25 cellular contexts compared by ENCODE assay signal in genomic region chr17:82160081-82160480, GRCh38. TPM values are rescaled to one million over a fixed set of nuclear protein-coding genes. Genes with fewer than 3 reads are reported as not detected.
DNase-seq lines count a peak whose midpoint lies in the region; ATAC-seq, FAIRE-seq and TF ChIP-seq lines count a peak whose summit lies in the region.
"Had no signal": no experiment of that assay in that cellular context is flagged by ENCODE, and none has a peak within 500 bp of the region (broad histone marks: within the 10 kb centered on the region; RNA-seq: fewer than 3 reads in every experiment).

No MANE protein-coding gene starts in this region.

- peaks cover 23% of the 10 kb centered on the region for H3K36me3 Mint-ChIP-seq in osteocyte (ENCODE audit: unreplicated experiment)

- dilution Hi-C loops in endothelial cell of umbilical vein (cut with MboI; ENCODE audit: extremely low pct_ligation_motif_present, low sequenced_read_pairs): no loop called here

- H3K4me3 Mint-ChIP-seq in osteocyte (ENCODE audit: unreplicated experiment): no peak overlapping the region
- H3K4me3 Mint-ChIP-seq: activated CD8-positive, alpha-beta T cell treated with anti-CD3 and anti-CD28 coated beads for 36 hours; activated naive CD8-positive, alpha-beta T cell treated with anti-CD3 and anti-CD28 coated beads for 36 hours; activated T-cell treated with anti-CD3 and anti-CD28 coated beads, Interleukin-2, amount 50 U/mL, for 72 hours; dendritic cell treated with granulocyte-macrophage colony-stimulating factor and Interleukin-4, amounts not matched to agents 40 ng/mL and 50 ng/mL, for 4 days; neural progenitor cell; stimulated activated naive CD8-positive, alpha-beta T cell treated with anti-CD3 and anti-CD28 coated beads, Interleukin-15, Interleukin-2, amounts not matched to agents 100 ng/mL and 50 ng/mL, for 24 hours; WTC11 had no signal

- H3K9me1 ChIP-seq in endothelial cell of umbilical vein (replicated peaks; ENCODE audit: control insufficient read depth, extremely low read depth, insufficient read depth, low read length): no peaks in the 10 kb centered on the region

- in situ Hi-C loops in Caki2 (cut with HindIII; ENCODE audit: low pct_unique_long_range_greater_than_20kb, low sequenced_read_pairs): no loop called here

- no TSS peak for BruUV-seq in endothelial cell of umbilical vein (replicated peaks; lab: Mats Ljungman, UMichigan)

- CTCF ChIA-PET in endothelial cell of umbilical vein (lab: Charles Lee): no interaction called here

- TF ChIP-seq CTCF in endothelial cell of umbilical vein (IDR thresholded peaks at IDR 0.05; ENCODE audit: extremely low read depth in 1 of 2, insufficient read depth in 1 of 2, low read depth in 1 of 2, low read length in 2 of 2) (no peak), osteocyte (IDR thresholded peaks at IDR 0.05) (no peak)

- no peaks in the 10 kb centered on the region for H3K27me3 Mint-ChIP-seq in osteocyte (ENCODE audit: unreplicated experiment)
- H3K27me3 Mint-ChIP-seq: activated CD8-positive, alpha-beta T cell treated with anti-CD3 and anti-CD28 coated beads for 36 hours; activated naive CD8-positive, alpha-beta T cell treated with anti-CD3 and anti-CD28 coated beads for 36 hours; dendritic cell treated with granulocyte-macrophage colony-stimulating factor and Interleukin-4, amounts not matched to agents 40 ng/mL and 50 ng/mL, for 4 days; stimulated activated naive CD8-positive, alpha-beta T cell treated with anti-CD3 and anti-CD28 coated beads, Interleukin-15, Interleukin-2, amounts not matched to agents 100 ng/mL and 50 ng/mL, for 24 hours had no signal

- no peak for TF ChIP-seq POLR2A in endothelial cell of umbilical vein (IDR thresholded peaks at IDR 0.05; ENCODE audit: low read depth, low read length)

- FAIRE-seq in endothelial cell of umbilical vein (lab: Jason Lieb, UNC): no peak

- intact Hi-C loops in endothelial cell of umbilical vein (cut with micrococcal nuclease): no loop called here
- intact Hi-C loops in left colon (cut with DNase I, micrococcal nuclease): no loop called here

- ATAC-seq in left colon (peak; percentile 77), GM18520 (IDR thresholded peaks at IDR 0.05; ENCODE audit: unreplicated experiment) (no peak)
- ATAC-seq: activated CD8-positive, alpha-beta T cell treated with anti-CD3 and anti-CD28 coated beads for 36 hours; activated T-cell treated with anti-CD3 and anti-CD28 coated beads, Interleukin-2, amount 50 U/mL, for 72 hours; heart right ventricle; upper lobe of right lung; WTC11 had no signal

- H3K9ac ChIP-seq in endothelial cell of umbilical vein (replicated peaks; ENCODE audit: extremely low read depth, insufficient read depth, low read length): no peak overlapping the region
- H3K9ac ChIP-seq: neural progenitor cell had no signal

- no peaks in the 10 kb centered on the region for H3K4me1 ChIP-seq in endothelial cell of umbilical vein (ENCODE audit: control insufficient read depth, extremely low read depth, insufficient read depth, low read length)
- H3K4me1 ChIP-seq: esophagus muscularis mucosa, heart right ventricle, neural progenitor cell, SJSA1, upper lobe of right lung had no signal

- no peak overlapping the region for H3K4me2 ChIP-seq in endothelial cell of umbilical vein (ENCODE audit: insufficient read depth, low read length)
- H3K4me2 ChIP-seq: neural progenitor cell had no signal

- DNase-seq in Caki2 (ENCODE audit: low read depth) (peak; percentile 45), NCI-H2196 treated with DMSO at 0.1 percent for 48 hours (lab: John Stamatoyannopoulos, UW; ENCODE audit: unreplicated experiment) (peak; percentile 54), endothelial cell of umbilical vein (ENCODE audit: low read depth, low spot score) (peak; percentile 52), left colon (no peak), osteocyte (ENCODE audit: extremely low spot score, unreplicated experiment) (no peak)
- DNase-seq in activated CD4-positive, alpha-beta T cell treated with anti-CD3 and anti-CD28 coated beads for 48 hours: no peak
- no peak for DNase-seq in activated CD4-positive, alpha-beta T cell treated with anti-CD3 and anti-CD28 coated beads for 1 hour
- DNase-seq: activated CD8-positive, alpha-beta T cell treated with anti-CD3 and anti-CD28 coated beads for 36 hours; activated naive CD8-positive, alpha-beta T cell treated with anti-CD3 and anti-CD28 coated beads for 36 hours; activated T-cell treated with anti-CD3 and anti-CD28 coated beads, Interleukin-2, amount 50 U/mL, for 72 hours; DMS153; heart right ventricle; NCI-H2081; NCI-H524 treated with DMSO at 0.1 percent for 48 hours; retina; T-helper 2 cell; upper lobe of right lung had no signal

- no peak overlapping the region for H2AFZ ChIP-seq in endothelial cell of umbilical vein (ENCODE audit: low read depth, low read length)
- H2AFZ ChIP-seq: neural progenitor cell had no signal

- H3K9me3 Mint-ChIP-seq in osteocyte (ENCODE audit: unreplicated experiment): no peaks in the 10 kb centered on the region
- H3K9me3 Mint-ChIP-seq: activated CD8-positive, alpha-beta T cell treated with anti-CD3 and anti-CD28 coated beads for 36 hours; activated naive CD8-positive, alpha-beta T cell treated with anti-CD3 and anti-CD28 coated beads for 36 hours; activated T-cell treated with anti-CD3 and anti-CD28 coated beads, Interleukin-2, amount 50 U/mL, for 72 hours; dendritic cell treated with granulocyte-macrophage colony-stimulating factor and Interleukin-4, amounts not matched to agents 40 ng/mL and 50 ng/mL, for 4 days; neural progenitor cell; stimulated activated naive CD8-positive, alpha-beta T cell treated with anti-CD3 and anti-CD28 coated beads, Interleukin-15, Interleukin-2, amounts not matched to agents 100 ng/mL and 50 ng/mL, for 24 hours; WTC11 had no signal

- no peak overlapping the region for H3K27ac Mint-ChIP-seq in osteocyte (ENCODE audit: unreplicated experiment)
- H3K27ac Mint-ChIP-seq: activated CD8-positive, alpha-beta T cell treated with anti-CD3 and anti-CD28 coated beads for 36 hours; activated naive CD8-positive, alpha-beta T cell treated with anti-CD3 and anti-CD28 coated beads for 36 hours; activated T-cell treated with anti-CD3 and anti-CD28 coated beads, Interleukin-2, amount 50 U/mL, for 72 hours; dendritic cell treated with granulocyte-macrophage colony-stimulating factor and Interleukin-4, amounts not matched to agents 40 ng/mL and 50 ng/mL, for 4 days; neural progenitor cell; stimulated activated naive CD8-positive, alpha-beta T cell treated with anti-CD3 and anti-CD28 coated beads, Interleukin-15, Interleukin-2, amounts not matched to agents 100 ng/mL and 50 ng/mL, for 24 hours; WTC11 had no signal

- no peaks in the 10 kb centered on the region for H3K9me3 ChIP-seq in endothelial cell of umbilical vein (replicated peaks; ENCODE audit: control insufficient read depth, insufficient read depth, low read length)
- H3K9me3 ChIP-seq: esophagus muscularis mucosa, heart right ventricle, SJSA1, upper lobe of right lung had no signal

- H3K79me2 ChIP-seq in endothelial cell of umbilical vein (ENCODE audit: control insufficient read depth, insufficient read depth, low read length): no peaks in the 10 kb centered on the region

- no peaks in the 10 kb centered on the region for H3K4me1 Mint-ChIP-seq in osteocyte (ENCODE audit: unreplicated experiment)
- H3K4me1 Mint-ChIP-seq: activated naive CD8-positive, alpha-beta T cell treated with anti-CD3 and anti-CD28 coated beads for 36 hours; neural progenitor cell; WTC11 had no signal

- peaks cover 3 to 4% of the 10 kb centered on the region in 2 experiments for H3K36me3 ChIP-seq in endothelial cell of umbilical vein (ENCODE audit: control insufficient read depth in 2 of 2, extremely low read depth in 1 of 2, insufficient read depth in 2 of 2, low read length in 2 of 2)
- H3K36me3 ChIP-seq: neural progenitor cell had no signal

- no peak overlapping the region for H3K4me3 ChIP-seq in endothelial cell of umbilical vein (replicated peaks in 1 of 3; ENCODE audit: insufficient read depth in 1 of 3, low read depth in 1 of 3, low read length in 3 of 3)
- H3K4me3 ChIP-seq: esophagus muscularis mucosa, heart right ventricle, neural progenitor cell, SJSA1, upper lobe of right lung had no signal

- POLR2A ChIA-PET in endothelial cell of umbilical vein (lab: Charles Lee): no interaction called here

- H4K20me1 ChIP-seq in endothelial cell of umbilical vein (replicated peaks; ENCODE audit: control insufficient read depth, extremely low read depth, insufficient read depth, low read length): no peaks in the 10 kb centered on the region

- no peak overlapping the region for H3K27ac ChIP-seq in endothelial cell of umbilical vein (ENCODE audit: insufficient read depth, low read depth, low read length)
- H3K27ac ChIP-seq: C4-2B, esophagus muscularis mucosa, heart right ventricle, neural progenitor cell, SJSA1, upper lobe of right lung had no signal

- H3K27me3 ChIP-seq in endothelial cell of umbilical vein (ENCODE audit: control insufficient read depth in 2 of 2, insufficient read depth in 2 of 2, low read length in 2 of 2): no peaks in the 10 kb centered on the region
- H3K27me3 ChIP-seq: esophagus muscularis mucosa, heart right ventricle, neural progenitor cell, SJSA1, upper lobe of right lung had no signal

TF ChIP-seq in endothelial cell of umbilical vein, 7 proteins besides CTCF, POLR2A, EP300 and RAD21:
- peak; percentile 28 for TF ChIP-seq FOS (IDR thresholded peaks at IDR 0.05; ENCODE audit: borderline replicate concordance, insufficient read depth, low read length)
- no peak for TF ChIP-seq EZH2 (IDR thresholded peaks at IDR 0.05; ENCODE audit: borderline replicate concordance, low read depth, low read length, severe bottlenecking)
- no peak for TF ChIP-seq POLR2AphosphoS5 (IDR thresholded peaks at IDR 0.05; ENCODE audit: insufficient read depth, low read depth, low read length)

RNA-seq across cellular contexts. Expression of gene CCDC57, which starts 52.6 kb away (rescaled TPM):
- 8.4 and 10.8 TPM in 2 replicates for total RNA-seq in Caki2 (2014; rRNA removed; shearing (Covaris generic); ENCODE audit: low replicate concordance)
- total RNA-seq in endothelial cell of umbilical vein (31.6 and 40.9 TPM in 2 replicates), left colon (10 to 100 TPM; 29.6 to 53.4 TPM), osteocyte (50.8 and 57.9 TPM in 2 replicates)
- polyA plus RNA-seq in endothelial cell of umbilical vein: 18.6 and 19.7 TPM in 2 replicates
- polyA plus RNA-seq in endothelial cell of umbilical vein (2011; cell fraction: cytosol; rRNA removed): 3.9 and 6.4 TPM in 2 replicates
- 167 and 183 TPM in 2 replicates for polyA plus RNA-seq in endothelial cell of umbilical vein (2011; cell fraction: nucleus; rRNA removed)
- polyA plus RNA-seq in endothelial cell of umbilical vein (2012): 9.3 and 11.4 TPM in 2 replicates
- polyA minus RNA-seq in endothelial cell of umbilical vein: 15.8 and 16.5 TPM in 2 replicates
- polyA minus RNA-seq in endothelial cell of umbilical vein (2011; cell fraction: cytosol; rRNA and poly(A)+ RNA removed): 16.3 TPM
- 31.4 and 37.9 TPM in 2 replicates for polyA minus RNA-seq in endothelial cell of umbilical vein (2011; cell fraction: nucleus; rRNA and poly(A)+ RNA removed)

Comparison
In these comparisons a context has a peak if more than half of its experiments do, and no peak if none do; other contexts are left out.
1. DNase-seq: peak in Caki2 (single experiment), NCI-H2196 treated with DMSO at 0.1 percent for 48 hours (single experiment) and endothelial cell of umbilical vein (single experiment); none in left colon (0 of 2), osteocyte (single experiment), activated CD4-positive, alpha-beta T cell treated with anti-CD3 and anti-CD28 coated beads for 48 hours (single experiment) and activated CD4-positive, alpha-beta T cell treated with anti-CD3 and anti-CD28 coated beads for 1 hour (single experiment).